ENCODE assay signal across 17 cellular contexts in genomic region chr17:4501295-4501949, GRCh38. TPM values are rescaled to one million over a fixed set of nuclear protein-coding genes. Genes with fewer than 3 reads are reported as not detected.
DNase-seq lines count a peak whose midpoint lies in the region; FAIRE-seq and TF ChIP-seq lines count a peak whose summit lies in the region.
"Had no signal": no experiment of that assay in that cellular context is flagged by ENCODE, and none has a peak within 500 bp of the region (broad histone marks: within the 10 kb centered on the region; RNA-seq: fewer than 3 reads in every experiment).

No MANE protein-coding gene starts in this region.

- no peaks in the 10 kb centered on the region for H3K79me2 ChIP-seq in OCI-LY7 (ENCODE audit: insufficient read depth, low read depth, low read length)

- no peak overlapping the region for H3K9ac ChIP-seq in endodermal cell (ENCODE audit: extremely low read depth, low read length, poor library complexity, severe bottlenecking)

- H3K36me3 Mint-ChIP-seq in neural crest cell (ENCODE audit: low read depth) (no peaks in the 10 kb centered on the region), endodermal cell (ENCODE audit: low read depth) (no peaks in the 10 kb centered on the region)
- H3K36me3 Mint-ChIP-seq: activated naive CD8-positive, alpha-beta T cell treated with anti-CD3 and anti-CD28 coated beads for 36 hours had no signal

- intact Hi-C loops in OCI-LY7 (cut with micrococcal nuclease; ENCODE audit: unreplicated experiment): no loop called here

- CTCF ChIA-PET in OCI-LY7 (lab: Charles Lee; ENCODE audit: unreplicated experiment): no interaction called here

- H3K27ac Mint-ChIP-seq in neural crest cell (ENCODE audit: unreplicated experiment): no peak overlapping the region
- H3K27ac Mint-ChIP-seq in endodermal cell: no peak overlapping the region
- H3K27ac Mint-ChIP-seq: activated naive CD8-positive, alpha-beta T cell treated with anti-CD3 and anti-CD28 coated beads for 36 hours; activated T-cell treated with anti-CD3 and anti-CD28 coated beads, Interleukin-2, amount 50 U/mL, for 24 hours; nephron progenitor cell had no signal

- H3K4me1 Mint-ChIP-seq in neural crest cell (peaks cover 4% of the 10 kb centered on the region), endodermal cell (peaks cover 9% of the 10 kb centered on the region)

- H3K4me3 Mint-ChIP-seq in neural crest cell: peak overlapping the region; percentile 44
- no peak overlapping the region for H3K4me3 Mint-ChIP-seq in endodermal cell
- H3K4me3 Mint-ChIP-seq: activated naive CD8-positive, alpha-beta T cell treated with anti-CD3 and anti-CD28 coated beads for 36 hours; activated T-cell treated with anti-CD3 and anti-CD28 coated beads, Interleukin-2, amount 50 U/mL, for 24 hours; nephron progenitor cell had no signal

- DNase-seq in CMK (ENCODE audit: low read depth) (peak; percentile 68), OCI-M1 (lab: John Stamatoyannopoulos, UW) (peak; percentile 62), epithelial cell of proximal tubule (ENCODE audit: low read depth) (no peak), neural crest cell (ENCODE audit: low read depth, low spot score) (no peak), urothelium cell line (ENCODE audit: low spot score) (no peak), endodermal cell (no peak), OCI-LY7 (ENCODE audit: low spot score) (no peak), NCI-H2171 (lab: John Stamatoyannopoulos, UW) (no peak)
- DNase-seq: activated CD4-positive, alpha-beta T cell treated with anti-CD3 and anti-CD28 coated beads, Interleukin-2, amount 50 U/mL, for 4 hours; activated naive CD8-positive, alpha-beta T cell treated with anti-CD3 and anti-CD28 coated beads for 36 hours; activated T-cell treated with anti-CD3 and anti-CD28 coated beads, Interleukin-2, amount 50 U/mL, for 24 hours; effector CD8-positive, alpha-beta T cell; foreskin fibroblast; NCI-H2029 treated with DMSO at 0.1 percent for 48 hours; NCI-H524; nephron progenitor cell had no signal

- H3K4me1 ChIP-seq in endodermal cell (ENCODE audit: control insufficient read depth, insufficient read depth, low read length) (no peaks in the 10 kb centered on the region), OCI-LY7 (ENCODE audit: insufficient read depth, low read length, poor library complexity, severe bottlenecking) (peaks cover 53% of the 10 kb centered on the region)

- no TSS peak for BruUV-seq in OCI-LY7 (replicated peaks; lab: Mats Ljungman, UMichigan)

- POLR2A ChIA-PET in OCI-LY7 (lab: Charles Lee): no interaction called here

- H3K27me3 ChIP-seq in endodermal cell (ENCODE audit: control insufficient read depth, insufficient read depth, low read length, poor library complexity, severe bottlenecking): peaks cover 49% of the 10 kb centered on the region
- H3K27me3 ChIP-seq: right atrium auricular region had no signal

- no peaks in the 10 kb centered on the region for H4K20me1 ChIP-seq in OCI-LY7 (ENCODE audit: insufficient read depth, low read length)

- TF ChIP-seq CTCF in epithelial cell of proximal tubule (conservative IDR thresholded peaks at IDR 0.05; ENCODE audit: low read depth, low read length) (no peak), neural crest cell (conservative IDR thresholded peaks at IDR 0.05) (no peak), endodermal cell (conservative IDR thresholded peaks at IDR 0.05) (no peak), OCI-LY7 (conservative IDR thresholded peaks at IDR 0.05; ENCODE audit: low read length) (no peak)

- H3K4me3 ChIP-seq in epithelial cell of proximal tubule (ENCODE audit: low read depth, low read length) (peak overlapping the region; percentile 71), endodermal cell (ENCODE audit: low read length) (no peak overlapping the region), OCI-LY7 (ENCODE audit: low read depth, low read length, poor library complexity, severe bottlenecking) (no peak overlapping the region)

- H3K27ac ChIP-seq in endodermal cell (ENCODE audit: low read depth, low read length): no peak overlapping the region
- no peak overlapping the region for H3K27ac ChIP-seq in OCI-LY7 (ENCODE audit: low read depth, low read length, poor library complexity, severe bottlenecking)
- H3K27ac ChIP-seq: right atrium auricular region had no signal

- H2AFZ ChIP-seq in OCI-LY7 (ENCODE audit: low read length): no peak overlapping the region

- H3K9me3 Mint-ChIP-seq in neural crest cell: no peaks in the 10 kb centered on the region
- no peaks in the 10 kb centered on the region for H3K9me3 Mint-ChIP-seq in endodermal cell
- H3K9me3 Mint-ChIP-seq: activated naive CD8-positive, alpha-beta T cell treated with anti-CD3 and anti-CD28 coated beads for 36 hours; activated T-cell treated with anti-CD3 and anti-CD28 coated beads, Interleukin-2, amount 50 U/mL, for 24 hours; nephron progenitor cell had no signal

- peaks cover 71% of the 10 kb centered on the region for H3K27me3 Mint-ChIP-seq in neural crest cell (ENCODE audit: low read depth)
- peaks cover 54% of the 10 kb centered on the region for H3K27me3 Mint-ChIP-seq in endodermal cell (ENCODE audit: insufficient read depth)

- H3K36me3 ChIP-seq in endodermal cell (ENCODE audit: control insufficient read depth, insufficient read depth, low read length) (no peaks in the 10 kb centered on the region), OCI-LY7 (ENCODE audit: insufficient read depth, low read length) (no peaks in the 10 kb centered on the region)
- H3K36me3 ChIP-seq: right atrium auricular region had no signal

- no peaks in the 10 kb centered on the region for H3K9me2 ChIP-seq in OCI-LY7 (ENCODE audit: insufficient read depth, low read length)

- no peak for FAIRE-seq in urothelium cell line (lab: Jason Lieb, UNC)

- WGBS in endodermal cell (ENCODE audit: insufficient coverage in 1 of 2, insufficient read length in 1 of 2), 2 experiments: 100% methylated on average over 1 of the region's 3 CpGs; no CpG with 5 or more reads in 1 of the 2 experiments

- H3K4me2 ChIP-seq in OCI-LY7 (ENCODE audit: low read length): no peak overlapping the region

- H3K9me3 ChIP-seq in endodermal cell (ENCODE audit: control insufficient read depth, low read length) (no peaks in the 10 kb centered on the region), OCI-LY7 (ENCODE audit: low read length) (no peaks in the 10 kb centered on the region)
- H3K9me3 ChIP-seq: right atrium auricular region had no signal

RNA-seq across cellular contexts. Expression of gene SPNS2, which starts 2.7 kb away (rescaled TPM):
- total RNA-seq in epithelial cell of proximal tubule: 110 and 162 TPM in 2 replicates
- 3.8 and 4.3 TPM in 2 replicates for total RNA-seq in neural crest cell
- total RNA-seq in endodermal cell: under 1 TPM in 1 of 2 donors, not detected in 1; 0.09 TPM
- polyA plus RNA-seq in endodermal cell (2013, experiment 1 of 2): 3.3 TPM
- 2.2 TPM for polyA plus RNA-seq in endodermal cell (2013, experiment 2 of 2)
- total RNA-seq in OCI-LY7 (2014; rRNA removed; shearing (Covaris generic)): 1.1 and 5.4 TPM in 2 replicates
- total RNA-seq in OCI-LY7 (2022): 1.6 TPM in 2 replicates

RNA-seq across cellular contexts. Expression of gene MYBBP1A, which starts 53.8 kb away (rescaled TPM):
- total RNA-seq in epithelial cell of proximal tubule (70.9 and 140 TPM in 2 replicates), neural crest cell (67.0 and 69.3 TPM in 2 replicates), endodermal cell (10 to 100 TPM; 55.6 to 70.9 TPM), OCI-LY7 (2022) (106 and 131 TPM in 2 replicates)
- 31.3 TPM for polyA plus RNA-seq in endodermal cell (2013, experiment 1 of 2)
- polyA plus RNA-seq in endodermal cell (2013, experiment 2 of 2): 24.9 TPM
- 137 and 142 TPM in 2 replicates for total RNA-seq in OCI-LY7 (2014; rRNA removed; shearing (Covaris generic))

RNA-seq across cellular contexts. Expression of gene GGT6, which starts 59.0 kb away (rescaled TPM):
- total RNA-seq in epithelial cell of proximal tubule: 0.80 and 0.86 TPM in 2 replicates
- total RNA-seq in neural crest cell: not detected in 2 replicates
- total RNA-seq in endodermal cell: not detected
- polyA plus RNA-seq in endodermal cell (2013, experiment 1 of 2): not detected
- not detected for polyA plus RNA-seq in endodermal cell (2013, experiment 2 of 2)
- not detected in 2 replicates for total RNA-seq in OCI-LY7 (2014; rRNA removed; shearing (Covaris generic))
- not detected in 2 replicates for total RNA-seq in OCI-LY7 (2022)
- total RNA-seq: activated naive CD8-positive, alpha-beta T cell treated with anti-CD3 and anti-CD28 coated beads for 36 hours; right atrium auricular region had no signal

Comparison
In these comparisons a context has a peak if more than half of its experiments do, and no peak if none do; other contexts are left out.
1. DNase-seq: peak in CMK (single experiment) and OCI-M1 (single experiment); none in epithelial cell of proximal tubule (single experiment), neural crest cell (single experiment), urothelium cell line (single experiment), endodermal cell (single experiment), OCI-LY7 (single experiment) and NCI-H2171 (single experiment).
2. RNA of gene SPNS2, which starts 2.7 kb away (total RNA-seq): 110 to 162 TPM in epithelial cell of proximal tubule; 1.1 to 5.4 TPM in OCI-LY7, 3.8 to 4.3 TPM in neural crest cell and 0.09 TPM in endodermal cell; every median in the first group is over 10 times any median in the second.